8 cellular contexts compared by ENCODE assay signal in the genomic region with DNA sequence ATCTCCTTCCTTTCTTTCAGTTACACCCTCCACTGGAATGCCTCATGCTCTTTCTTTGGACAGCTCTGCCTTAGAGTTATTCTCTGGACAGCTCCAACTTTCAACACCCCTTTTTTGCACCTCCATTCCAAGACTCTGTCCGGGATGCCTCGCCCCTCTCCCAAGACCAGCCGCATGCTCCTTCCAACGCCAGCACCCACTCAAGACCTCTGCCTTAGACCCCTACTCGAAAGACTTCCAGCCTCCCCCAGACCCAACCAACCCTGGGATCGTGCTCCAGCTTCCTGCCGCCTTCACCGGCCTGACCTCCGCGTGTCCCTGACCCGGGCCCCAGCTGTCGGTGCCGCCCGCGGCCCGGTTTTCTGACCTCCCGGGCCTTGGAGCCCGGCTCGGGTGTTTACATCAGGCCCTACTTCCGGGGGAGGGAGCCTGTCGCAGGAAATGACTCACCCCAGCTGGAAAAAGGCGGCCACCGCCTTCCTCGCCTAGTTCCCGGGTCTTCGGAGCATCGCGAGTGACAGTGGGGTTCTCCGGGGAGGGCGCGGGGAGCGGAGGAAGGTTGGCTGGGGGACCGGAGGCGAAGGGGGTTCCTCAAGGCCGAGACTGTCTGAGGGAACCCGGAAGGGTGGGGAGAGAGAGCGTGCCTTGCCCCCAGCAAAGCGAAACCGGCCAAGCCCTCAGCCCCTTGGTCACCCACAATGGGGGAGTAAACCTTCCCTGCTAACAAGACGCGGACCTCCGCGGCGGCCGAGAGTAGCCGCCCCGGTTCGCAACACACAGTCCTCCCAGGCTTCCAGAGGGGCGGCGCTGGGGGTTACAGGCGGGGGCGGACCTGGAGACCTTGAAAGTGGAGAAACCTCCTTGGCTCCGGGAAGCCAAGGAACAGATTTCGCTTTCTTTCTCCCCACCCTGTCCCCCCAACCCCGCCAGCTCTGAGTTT. TPM values are rescaled to one million over a fixed set of nuclear protein-coding genes. Genes with fewer than 3 reads are reported as not detected.
DNase-seq lines count a peak whose midpoint lies in the region; ATAC-seq and TF ChIP-seq lines count a peak whose summit lies in the region.

A gene (minus strand): TSS at position 399 of the 940 bp plus-strand sequence. CDS start 1,792 bp downstream, outside the sequence.

- TF ChIP-seq CTCF in activated B cell treated with CpG ODN at 0.5 μM for 24 hours (IDR thresholded peaks at IDR 0.05), result no peak
- no peak for TF ChIP-seq CTCF in cardiac fibroblast (IDR thresholded peaks at IDR 0.05; ENCODE audit: low read depth, low read length)
- TF ChIP-seq CTCF in spleen (IDR thresholded peaks at IDR 0.05 in 8 of 11, conservative IDR thresholded peaks at IDR 0.05 in 3 of 11), result no peak

- no peaks in the 10 kb centered on the region for H3K9me3 ChIP-seq in spleen

- H3K4me3 ChIP-seq in cardiac fibroblast (replicated peaks in 1 of 2; ENCODE audit: low read depth in 2 of 2, low read length in 2 of 2) (peak within 1 kb of the TSS; percentile 61 to 66), spleen (peak within 1 kb of the TSS; percentile 33 to 79 (median 50))

- H3K27ac ChIP-seq in spleen, result peak within 1 kb of the TSS; percentile 88 to 97 (median 95)

- H3K4me3 Mint-ChIP-seq in activated B cell treated with CpG ODN at 0.5 μM for 24 hours (peak within 1 kb of the TSS; percentile 91), immature natural killer cell (peak within 1 kb of the TSS; percentile 87 to 94 (median 89))

- H3K9me3 Mint-ChIP-seq in activated B cell treated with CpG ODN at 0.5 μM for 24 hours (no peaks in the 10 kb centered on the region), immature natural killer cell (no peaks in the 10 kb centered on the region)

- H3K4me1 Mint-ChIP-seq in activated B cell treated with CpG ODN at 0.5 μM for 24 hours (peaks cover 10% of the 10 kb centered on the region), immature natural killer cell (peaks cover 7 to 12% of the 10 kb centered on the region in 2 donors)

- DNase-seq in GM04504 (ENCODE audit: low read depth) (peak; percentile 51), NCI-H2107 (lab: John Stamatoyannopoulos, UW) (peak; percentile 37), activated B cell treated with CpG ODN at 0.5 μM for 24 hours (peak; percentile 58), cardiac fibroblast (ENCODE audit: low read depth in 2 of 2) (peak; percentile 69 to 75), immature natural killer cell (peak; percentile 75 to 79 (median 78)), spleen (peak; percentile 93)

- H3K27ac Mint-ChIP-seq in activated B cell treated with CpG ODN at 0.5 μM for 24 hours (peak within 1 kb of the TSS; percentile 98), immature natural killer cell (peak within 1 kb of the TSS; percentile 95 to 98 (median 98))

- intact Hi-C loops in activated B cell treated with CpG ODN at 0.5 μM for 24 hours (cut with micrococcal nuclease) (loop anchor here (2.0 to 10.0 kb wide), 3 partner anchors 21 to 275 kb away; a partner anchor contains a TSS), spleen (cut with DNase I; ENCODE audit: low total_unique reads) (no loop called here)

- peaks cover 20% of the 10 kb centered on the region for H3K36me3 Mint-ChIP-seq in activated B cell treated with CpG ODN at 0.5 μM for 24 hours (ENCODE audit: low read depth)
- no peaks in the 10 kb centered on the region for H3K36me3 Mint-ChIP-seq in immature natural killer cell

- H3K27me3 ChIP-seq in spleen (replicated peaks in 1 of 7), result no peaks in the 10 kb centered on the region

- H3K4me1 ChIP-seq in spleen, result peaks cover 0 to 12% (median under 1%) of the 10 kb centered on the region in 6 donors

- 1 to 35% (median 3%) methylated on average over 9 to 55 of the region's 55 CpGs for WGBS in spleen, 5 donors

- peak in 1 of 3 donors; percentile 38 for TF ChIP-seq POLR2A in spleen (IDR thresholded peaks at IDR 0.05)

- CTCF ChIA-PET in activated B cell treated with CpG ODN at 0.5 μM for 24 hours (lab: Charles Lee), result interaction anchor here (0.7 kb wide), 1 partner anchor 76 kb away, joined by 3 read pairs; no protein-coding TSS in a partner anchor

- peaks cover 0 to 34% (median 0%) of the 10 kb centered on the region in 6 donors for H3K36me3 ChIP-seq in spleen

- ATAC-seq in HG02623 (IDR thresholded peaks at IDR 0.05; ENCODE audit: unreplicated experiment) (peak; percentile 74), activated B cell treated with CpG ODN at 0.5 μM for 24 hours (ENCODE audit: low read depth) (peak; percentile 83), GM18861 (IDR thresholded peaks at IDR 0.05; ENCODE audit: unreplicated experiment) (no peak)

- H3K27me3 Mint-ChIP-seq in activated B cell treated with CpG ODN at 0.5 μM for 24 hours, result no peaks in the 10 kb centered on the region
- peaks cover 0 to 12% (median 3%) of the 10 kb centered on the region in 3 donors for H3K27me3 Mint-ChIP-seq in immature natural killer cell (ENCODE audit: low read depth in 3 of 3)

- POLR2A ChIA-PET in activated B cell treated with CpG ODN at 0.5 μM for 24 hours (lab: Charles Lee), result interaction anchor here (0.6 to 2.1 kb wide), 22 partner anchors 9 to 278 kb away, joined by 3 to 15 read pairs (median 5); a partner anchor contains a TSS

RNA-seq across cellular contexts. Expression of the gene that starts here (rescaled TPM):
- 48.8 and 55.8 TPM in 2 replicates for total RNA-seq in activated B cell treated with CpG ODN at 0.5 μM for 24 hours
- polyA plus RNA-seq in immature natural killer cell, result 100 to 1,000 TPM; 104 to 105 (median 104) TPM
- 100 to 1,000 TPM in 1 of 7 donors, 10 to 100 TPM in 6; 59.3 to 123 (median 64.7) TPM for total RNA-seq in spleen
- 100 to 1,000 TPM in 1 of 3 donors, 10 to 100 TPM in 2; 49.3 to 122 (median 95.4) TPM for polyA plus RNA-seq in spleen

Comparison
In these comparisons a context has a peak if more than half of its experiments do, and no peak if none do; other contexts are left out.
1. DNase-seq: peak in every context shown above with its lines; median percentile 93 in spleen; 78 in immature natural killer cell; 72 in cardiac fibroblast; 58 in activated B cell treated with CpG ODN at 0.5 μM for 24 hours; 51 in GM04504; 37 in NCI-H2107.